In genomic region chr14:89941830-89942377, GRCh38 we compare ENCODE assay signal across 18 cellular contexts. TPM values are rescaled to one million over a fixed set of nuclear protein-coding genes. Genes with fewer than 3 reads are reported as not detected.
DNase-seq lines count a peak whose midpoint lies in the region; ATAC-seq and TF ChIP-seq lines count a peak whose summit lies in the region.
"Had no signal": no experiment of that assay in that cellular context is flagged by ENCODE, and none has a peak within 500 bp of the region (broad histone marks: within the 10 kb centered on the region; RNA-seq: fewer than 3 reads in every experiment).

No MANE protein-coding gene starts in this region.

- no peaks in the 10 kb centered on the region for H3K4me1 ChIP-seq in breast epithelium

- no peaks in the 10 kb centered on the region for H3K9me3 Mint-ChIP-seq in activated CD4-positive, alpha-beta T cell treated with anti-CD3 and anti-CD28 coated beads, Interleukin-2, amount 10 ng/mL, durations not matched to agents 7 days and 5 days
- no peaks in the 10 kb centered on the region for H3K9me3 Mint-ChIP-seq in activated naive CD4-positive, alpha-beta T cell treated with anti-CD3 and anti-CD28 coated beads, Interleukin-2, amount 50 U/mL, for 24 hours
- no peaks in the 10 kb centered on the region for H3K9me3 Mint-ChIP-seq in stimulated activated naive CD8-positive, alpha-beta T cell treated with anti-CD3 and anti-CD28 coated beads, Interleukin-15, amount 100 ng/mL, for 72 hours
- no peaks in the 10 kb centered on the region for H3K9me3 Mint-ChIP-seq in stimulated activated naive CD8-positive, alpha-beta T cell treated with anti-CD3 and anti-CD28 coated beads, Interleukin-15, Interleukin-2, amounts not matched to agents 100 ng/mL and 50 ng/mL, for 24 hours
- H3K9me3 Mint-ChIP-seq: IgD-negative memory B cell had no signal

- POLR2A ChIA-PET in activated CD4-positive, alpha-beta T cell treated with anti-CD3 and anti-CD28 coated beads, Interleukin-2, amount 10 ng/mL, durations not matched to agents 7 days and 5 days (lab: Charles Lee), result no interaction called here

- no peak overlapping the region for H3K27ac ChIP-seq in breast epithelium
- H3K27ac ChIP-seq: HL-60, KMS-11, PC-9 had no signal

- H3K4me3 Mint-ChIP-seq in activated CD4-positive, alpha-beta T cell treated with anti-CD3 and anti-CD28 coated beads, Interleukin-2, amount 10 ng/mL, durations not matched to agents 7 days and 5 days, result no peak overlapping the region
- no peak overlapping the region for H3K4me3 Mint-ChIP-seq in activated naive CD4-positive, alpha-beta T cell treated with anti-CD3 and anti-CD28 coated beads, Interleukin-2, amount 50 U/mL, for 24 hours
- no peak overlapping the region for H3K4me3 Mint-ChIP-seq in stimulated activated naive CD8-positive, alpha-beta T cell treated with anti-CD3 and anti-CD28 coated beads, Interleukin-15, amount 100 ng/mL, for 72 hours
- H3K4me3 Mint-ChIP-seq in stimulated activated naive CD8-positive, alpha-beta T cell treated with anti-CD3 and anti-CD28 coated beads, Interleukin-15, Interleukin-2, amounts not matched to agents 100 ng/mL and 50 ng/mL, for 24 hours, result no peak overlapping the region
- H3K4me3 Mint-ChIP-seq: IgD-negative memory B cell had no signal

- no peak for TF ChIP-seq CTCF in breast epithelium (IDR thresholded peaks at IDR 0.05)

- no peaks in the 10 kb centered on the region for H3K27me3 Mint-ChIP-seq in activated CD4-positive, alpha-beta T cell treated with anti-CD3 and anti-CD28 coated beads, Interleukin-2, amount 10 ng/mL, durations not matched to agents 7 days and 5 days
- no peaks in the 10 kb centered on the region for H3K27me3 Mint-ChIP-seq in activated naive CD4-positive, alpha-beta T cell treated with anti-CD3 and anti-CD28 coated beads, Interleukin-2, amount 50 U/mL, for 24 hours
- H3K27me3 Mint-ChIP-seq in stimulated activated naive CD8-positive, alpha-beta T cell treated with anti-CD3 and anti-CD28 coated beads, Interleukin-15, amount 100 ng/mL, for 72 hours, result no peaks in the 10 kb centered on the region
- H3K27me3 Mint-ChIP-seq in stimulated activated naive CD8-positive, alpha-beta T cell treated with anti-CD3 and anti-CD28 coated beads, Interleukin-15, Interleukin-2, amounts not matched to agents 100 ng/mL and 50 ng/mL, for 24 hours, result no peaks in the 10 kb centered on the region
- H3K27me3 Mint-ChIP-seq: IgD-negative memory B cell had no signal

- no peak overlapping the region for H3K27ac Mint-ChIP-seq in activated CD4-positive, alpha-beta T cell treated with anti-CD3 and anti-CD28 coated beads, Interleukin-2, amount 10 ng/mL, durations not matched to agents 7 days and 5 days
- peak overlapping the region; percentile 10 for H3K27ac Mint-ChIP-seq in activated naive CD4-positive, alpha-beta T cell treated with anti-CD3 and anti-CD28 coated beads, Interleukin-2, amount 50 U/mL, for 24 hours
- no peak overlapping the region for H3K27ac Mint-ChIP-seq in stimulated activated naive CD8-positive, alpha-beta T cell treated with anti-CD3 and anti-CD28 coated beads, Interleukin-15, amount 100 ng/mL, for 72 hours
- peak overlapping the region; percentile 37 for H3K27ac Mint-ChIP-seq in stimulated activated naive CD8-positive, alpha-beta T cell treated with anti-CD3 and anti-CD28 coated beads, Interleukin-15, Interleukin-2, amounts not matched to agents 100 ng/mL and 50 ng/mL, for 24 hours
- H3K27ac Mint-ChIP-seq: IgD-negative memory B cell had no signal

- DNase-seq in activated CD4-positive, alpha-beta T cell treated with anti-CD3 and anti-CD28 coated beads for 48 hours, result peak; percentile 19
- DNase-seq in activated CD4-positive, alpha-beta T cell treated with anti-CD3 and anti-CD28 coated beads, Interleukin-2, amount 10 ng/mL, durations not matched to agents 7 days and 5 days, result no peak
- DNase-seq in activated naive CD4-positive, alpha-beta T cell (lab: John Stamatoyannopoulos, UW), result no peak
- DNase-seq in stimulated activated naive CD8-positive, alpha-beta T cell treated with anti-CD3 and anti-CD28 coated beads, Interleukin-15, Interleukin-2, amounts not matched to agents 100 U/mL and 50 U/mL, for 24 hours, result no peak
- DNase-seq in stimulated activated naive CD8-positive, alpha-beta T cell treated with anti-CD3 and anti-CD28 coated beads, Interleukin-15, amount 100 ng/mL, for 72 hours, result no peak
- DNase-seq in breast epithelium (ENCODE audit: low spot score in 2 of 2), result no peak
- DNase-seq: MM.1S, NCI-H2029, NCI-H446, NCI-H524 treated with DMSO at 0.1 percent for 48 hours, NCI-H774, PC-9 had no signal

- ATAC-seq in stimulated activated naive CD8-positive, alpha-beta T cell treated with anti-CD3 and anti-CD28 coated beads, Interleukin-15, Interleukin-2, amounts not matched to agents 100 U/mL and 50 U/mL, for 24 hours, result peak; percentile 57
- no peak for ATAC-seq in stimulated activated naive CD8-positive, alpha-beta T cell treated with anti-CD3 and anti-CD28 coated beads, Interleukin-15, amount 100 ng/mL, for 72 hours
- ATAC-seq: Right ventricle myocardium inferior had no signal

- H3K36me3 ChIP-seq in breast epithelium, result no peaks in the 10 kb centered on the region

- no peaks in the 10 kb centered on the region for H3K27me3 ChIP-seq in breast epithelium

- no peak overlapping the region for H3K4me3 ChIP-seq in breast epithelium
- H3K4me3 ChIP-seq: PC-9 had no signal

- CTCF ChIA-PET in activated CD4-positive, alpha-beta T cell treated with anti-CD3 and anti-CD28 coated beads, Interleukin-2, amount 10 ng/mL, durations not matched to agents 7 days and 5 days (lab: Charles Lee), result no interaction called here

- no peaks in the 10 kb centered on the region for H3K36me3 Mint-ChIP-seq in activated CD4-positive, alpha-beta T cell treated with anti-CD3 and anti-CD28 coated beads, Interleukin-2, amount 10 ng/mL, durations not matched to agents 7 days and 5 days (ENCODE audit: low read depth)
- no peaks in the 10 kb centered on the region for H3K36me3 Mint-ChIP-seq in activated naive CD4-positive, alpha-beta T cell treated with anti-CD3 and anti-CD28 coated beads, Interleukin-2, amount 50 U/mL, for 24 hours
- peaks cover 3% of the 10 kb centered on the region for H3K36me3 Mint-ChIP-seq in stimulated activated naive CD8-positive, alpha-beta T cell treated with anti-CD3 and anti-CD28 coated beads, Interleukin-15, Interleukin-2, amounts not matched to agents 100 ng/mL and 50 ng/mL, for 24 hours (ENCODE audit: low read depth)

- H3K4me1 Mint-ChIP-seq in activated CD4-positive, alpha-beta T cell treated with anti-CD3 and anti-CD28 coated beads, Interleukin-2, amount 10 ng/mL, durations not matched to agents 7 days and 5 days, result no peaks in the 10 kb centered on the region
- peaks cover 4% of the 10 kb centered on the region for H3K4me1 Mint-ChIP-seq in activated naive CD4-positive, alpha-beta T cell treated with anti-CD3 and anti-CD28 coated beads, Interleukin-2, amount 50 U/mL, for 24 hours
- peaks cover 12% of the 10 kb centered on the region for H3K4me1 Mint-ChIP-seq in stimulated activated naive CD8-positive, alpha-beta T cell treated with anti-CD3 and anti-CD28 coated beads, Interleukin-15, amount 100 ng/mL, for 72 hours
- peaks cover 15% of the 10 kb centered on the region for H3K4me1 Mint-ChIP-seq in stimulated activated naive CD8-positive, alpha-beta T cell treated with anti-CD3 and anti-CD28 coated beads, Interleukin-15, Interleukin-2, amounts not matched to agents 100 ng/mL and 50 ng/mL, for 24 hours (ENCODE audit: low read depth)

- TF ChIP-seq POLR2A in breast epithelium (IDR thresholded peaks at IDR 0.05), result no peak

- intact Hi-C loops in breast epithelium (cut with DNase I; ENCODE audit: low total_unique reads), result no loop called here

- no peaks in the 10 kb centered on the region for H3K9me3 ChIP-seq in breast epithelium

RNA-seq across cellular contexts. Expression of gene EFCAB11, which starts 12.6 kb away (rescaled TPM):
- 1 to 10 TPM; 7.7 to 8.6 TPM for total RNA-seq in activated CD4-positive, alpha-beta T cell treated with anti-CD3 and anti-CD28 coated beads, Interleukin-2, amount 10 ng/mL, durations not matched to agents 7 days and 5 days
- total RNA-seq in breast epithelium, result 10 to 100 TPM in 1 of 3 donors, 1 to 10 TPM in 2; 6.4 to 13.6 (median 6.9) TPM

RNA-seq across cellular contexts. Expression of gene TDP1, which starts 13.8 kb away (rescaled TPM):
- 10 to 100 TPM; 77.9 to 79.6 TPM for total RNA-seq in activated CD4-positive, alpha-beta T cell treated with anti-CD3 and anti-CD28 coated beads, Interleukin-2, amount 10 ng/mL, durations not matched to agents 7 days and 5 days
- total RNA-seq in breast epithelium, result 10 to 100 TPM in 2 of 3 donors, 1 to 10 TPM in 1; 9.6 to 29.9 (median 16.7) TPM

Comparison
In these comparisons a context has a peak if more than half of its experiments do, and no peak if none do; other contexts are left out.
1. H3K27ac Mint-ChIP-seq: peak in activated naive CD4-positive, alpha-beta T cell treated with anti-CD3 and anti-CD28 coated beads, Interleukin-2, amount 50 U/mL, for 24 hours (single experiment) and stimulated activated naive CD8-positive, alpha-beta T cell treated with anti-CD3 and anti-CD28 coated beads, Interleukin-15, Interleukin-2, amounts not matched to agents 100 ng/mL and 50 ng/mL, for 24 hours (single experiment); none in activated CD4-positive, alpha-beta T cell treated with anti-CD3 and anti-CD28 coated beads, Interleukin-2, amount 10 ng/mL, durations not matched to agents 7 days and 5 days (single experiment) and stimulated activated naive CD8-positive, alpha-beta T cell treated with anti-CD3 and anti-CD28 coated beads, Interleukin-15, amount 100 ng/mL, for 72 hours (0 of 2).